22 cellular contexts compared by ENCODE assay signal in genomic region chr16:67052399-67052798, GRCh38. TPM values are rescaled to one million over a fixed set of nuclear protein-coding genes. Genes with fewer than 3 reads are reported as not detected.
DNase-seq lines count a peak whose midpoint lies in the region; ATAC-seq and TF ChIP-seq lines count a peak whose summit lies in the region.
"Had no signal": no experiment of that assay in that cellular context is flagged by ENCODE, and none has a peak within 500 bp of the region (broad histone marks: within the 10 kb centered on the region; RNA-seq: fewer than 3 reads in every experiment).

No MANE protein-coding gene starts in this region.

- no peaks in the 10 kb centered on the region for H3K27me3 ChIP-seq in OCI-LY1 (ENCODE audit: insufficient read depth, low read length)
- H3K27me3 ChIP-seq in smooth muscle cell (ENCODE audit: low read depth): no peaks in the 10 kb centered on the region
- H3K27me3 ChIP-seq: adrenal gland, brain microvascular endothelial cell, esophagus squamous epithelium, gastrocnemius medialis had no signal

- H3K9me3 Mint-ChIP-seq in activated naive CD4-positive, alpha-beta T cell treated with anti-CD3 and anti-CD28 coated beads, Interleukin-2, amount 10 ng/mL, durations not matched to agents 7 days and 5 days: no peaks in the 10 kb centered on the region
- no peaks in the 10 kb centered on the region for H3K9me3 Mint-ChIP-seq in activated naive CD8-positive, alpha-beta T cell treated with anti-CD3 and anti-CD28 coated beads, Interleukin-2, amount 50 U/mL, for 24 hours
- H3K9me3 Mint-ChIP-seq: stimulated activated memory B cell treated with anti-CD40 and anti-IgM and Interleukin-4, amounts not matched to agents 10 μg/mL and 1 μg/mL and 100 μg/mL, for 72 hours had no signal

- H3K79me2 ChIP-seq in OCI-LY1 (ENCODE audit: insufficient read depth, low read length) (peaks cover 16% of the 10 kb centered on the region), smooth muscle cell (ENCODE audit: low read depth) (peaks cover 59% of the 10 kb centered on the region)

- H3K27me3 Mint-ChIP-seq in activated naive CD4-positive, alpha-beta T cell treated with anti-CD3 and anti-CD28 coated beads, Interleukin-2, amount 10 ng/mL, durations not matched to agents 7 days and 5 days: no peaks in the 10 kb centered on the region
- no peaks in the 10 kb centered on the region for H3K27me3 Mint-ChIP-seq in activated naive CD8-positive, alpha-beta T cell treated with anti-CD3 and anti-CD28 coated beads, Interleukin-2, amount 50 U/mL, for 24 hours
- H3K27me3 Mint-ChIP-seq: stimulated activated memory B cell treated with anti-CD40 and anti-IgM and Interleukin-4, amounts not matched to agents 10 μg/mL and 1 μg/mL and 100 μg/mL, for 72 hours had no signal

- no peak overlapping the region; the same call in 1 of the 2 replicates for H3K9ac ChIP-seq in OCI-LY1 (ENCODE audit: low read length)
- no peak overlapping the region for H3K9ac ChIP-seq in smooth muscle cell (ENCODE audit: low read depth)

- H3K9me2 ChIP-seq in OCI-LY1 (ENCODE audit: low read depth, low read length): no peaks in the 10 kb centered on the region

- no peak overlapping the region for H2AFZ ChIP-seq in OCI-LY1 (ENCODE audit: low read length)
- H2AFZ ChIP-seq in smooth muscle cell (ENCODE audit: low read depth): no peak overlapping the region

- H3K4me3 ChIP-seq in OCI-LY1 (ENCODE audit: low read depth, low read length, poor library complexity, severe bottlenecking) (no peak overlapping the region), smooth muscle cell (no peak overlapping the region)
- H3K4me3 ChIP-seq: adrenal gland, esophagus squamous epithelium, gastrocnemius medialis, left ventricle myocardium inferior, prostate gland, SK-N-MC had no signal

- H3K9me3 ChIP-seq in OCI-LY1 (ENCODE audit: low read length) (no peaks in the 10 kb centered on the region), smooth muscle cell (replicated peaks; ENCODE audit: low read depth) (no peaks in the 10 kb centered on the region)
- H3K9me3 ChIP-seq: adrenal gland, esophagus squamous epithelium, gastrocnemius medialis, left ventricle myocardium inferior, prostate gland had no signal

- H3F3A ChIP-seq in OCI-LY1 (ENCODE audit: insufficient read depth, low read length) (no peaks in the 10 kb centered on the region), smooth muscle cell (ENCODE audit: low read depth) (peaks cover 25% of the 10 kb centered on the region)

- no peak for ATAC-seq in activated naive CD8-positive, alpha-beta T cell treated with anti-CD3 and anti-CD28 coated beads, Interleukin-2, amount 50 U/mL, for 24 hours
- no peak for ATAC-seq in HG02973 (IDR thresholded peaks at IDR 0.05; ENCODE audit: unreplicated experiment)
- ATAC-seq: gastrocnemius medialis; stimulated activated memory B cell treated with anti-CD40 and anti-IgM and Interleukin-4, amounts not matched to agents 10 μg/mL and 1 μg/mL and 100 μg/mL, for 72 hours had no signal

- H4K20me1 ChIP-seq in OCI-LY1 (ENCODE audit: insufficient read depth, low read length): no peaks in the 10 kb centered on the region
- H4K20me1 ChIP-seq in smooth muscle cell (ENCODE audit: low read depth): peaks cover 39% of the 10 kb centered on the region

- WGBS in smooth muscle cell (ENCODE audit: low lambda C conversion rate): 96% methylated on average over 1 of the region's 1 CpG

- H3K27ac ChIP-seq in OCI-LY1 (ENCODE audit: low read depth, low read length, poor library complexity, severe bottlenecking) (peak overlapping the region; percentile 66), smooth muscle cell (ENCODE audit: low read depth) (peak overlapping the region; percentile 91)
- H3K27ac ChIP-seq: adrenal gland, brain microvascular endothelial cell, esophagus squamous epithelium, gastrocnemius medialis, left ventricle myocardium inferior, prostate gland, SK-N-MC had no signal

- CTCF ChIA-PET in activated naive CD4-positive, alpha-beta T cell treated with anti-CD3 and anti-CD28 coated beads, Interleukin-2, amount 10 ng/mL, durations not matched to agents 7 days and 5 days (lab: Charles Lee): interaction anchor here (1.2 to 1.5 kb wide), 2 partner anchors 22 to 34 kb away, joined by 3 to 8 read pairs; no protein-coding TSS in a partner anchor

- H3K36me3 ChIP-seq in OCI-LY1 (ENCODE audit: insufficient read depth, low read length) (no peaks in the 10 kb centered on the region), smooth muscle cell (ENCODE audit: low read depth) (no peaks in the 10 kb centered on the region)
- H3K36me3 ChIP-seq: adrenal gland, brain microvascular endothelial cell, gastrocnemius medialis, prostate gland had no signal

- H3K4me1 Mint-ChIP-seq in activated naive CD4-positive, alpha-beta T cell treated with anti-CD3 and anti-CD28 coated beads, Interleukin-2, amount 10 ng/mL, durations not matched to agents 7 days and 5 days: peaks cover 49% of the 10 kb centered on the region
- peaks cover 45% of the 10 kb centered on the region for H3K4me1 Mint-ChIP-seq in activated naive CD8-positive, alpha-beta T cell treated with anti-CD3 and anti-CD28 coated beads, Interleukin-2, amount 50 U/mL, for 24 hours

- DNase-seq in activated naive CD4-positive, alpha-beta T cell treated with anti-CD3 and anti-CD28 coated beads, Interleukin-2, amount 10 ng/mL, durations not matched to agents 7 days and 5 days: no peak
- DNase-seq in activated naive CD4-positive, alpha-beta T cell treated with anti-CD3 and anti-CD28 coated beads, Interleukin-2, amount 50 U/mL, for 16 hours: no peak
- no peak for DNase-seq in activated naive CD8-positive, alpha-beta T cell treated with anti-CD3 and anti-CD28 coated beads, Interleukin-2, amount 50 U/mL, for 24 hours
- DNase-seq in smooth muscle cell (lab: John Stamatoyannopoulos, UW; ENCODE audit: unreplicated experiment) (no peak), NCI-H2029 (lab: John Stamatoyannopoulos, UW) (no peak)
- DNase-seq in stimulated activated naive CD4-positive, alpha-beta T cell (lab: John Stamatoyannopoulos, UW): no peak
- DNase-seq: activated CD4-positive, CD25-positive, alpha-beta regulatory T cell treated with anti-CD3 and anti-CD28 coated beads, Interleukin-2, amount 50 U/mL, for 72 hours; adrenal gland; brain microvascular endothelial cell; esophagus squamous epithelium; gastrocnemius medialis; hippocampal formation; left ventricle myocardium inferior; NCI-H146; NCI-H526 treated with DMSO at 0.1 percent for 48 hours; RPMI8226; stimulated activated CD4-positive, alpha-beta T cell treated with anti-CD3 and anti-CD28 coated beads, Interleukin-1b, Interleukin-23, amount 100 ng/mL, for 48 hours had no signal

- H3K4me2 ChIP-seq in OCI-LY1 (ENCODE audit: low read length) (peak overlapping the region; percentile 65; the same call in 1 of the 2 replicates), smooth muscle cell (no peak overlapping the region)

- peak overlapping the region; percentile 90 for H3K27ac Mint-ChIP-seq in activated naive CD4-positive, alpha-beta T cell treated with anti-CD3 and anti-CD28 coated beads, Interleukin-2, amount 10 ng/mL, durations not matched to agents 7 days and 5 days
- peak overlapping the region; percentile 80 for H3K27ac Mint-ChIP-seq in activated naive CD8-positive, alpha-beta T cell treated with anti-CD3 and anti-CD28 coated beads, Interleukin-2, amount 50 U/mL, for 24 hours

- peaks cover 27% of the 10 kb centered on the region for H3K36me3 Mint-ChIP-seq in activated naive CD4-positive, alpha-beta T cell treated with anti-CD3 and anti-CD28 coated beads, Interleukin-2, amount 10 ng/mL, durations not matched to agents 7 days and 5 days
- H3K36me3 Mint-ChIP-seq in activated naive CD8-positive, alpha-beta T cell treated with anti-CD3 and anti-CD28 coated beads, Interleukin-2, amount 50 U/mL, for 24 hours (ENCODE audit: low read depth): peaks cover 18% of the 10 kb centered on the region

- TF ChIP-seq CTCF in OCI-LY1 (IDR thresholded peaks at IDR 0.05; ENCODE audit: low read length): no peak
- TF ChIP-seq CTCF in smooth muscle cell (IDR thresholded peaks at IDR 0.05; ENCODE audit: borderline replicate concordance, insufficient read depth, poor library complexity, severe bottlenecking): no peak

- peaks cover 31% of the 10 kb centered on the region for H3K4me1 ChIP-seq in OCI-LY1 (ENCODE audit: insufficient read depth, low read length, severe bottlenecking)
- peaks cover 4% of the 10 kb centered on the region for H3K4me1 ChIP-seq in smooth muscle cell (ENCODE audit: low read depth)
- H3K4me1 ChIP-seq: left ventricle myocardium inferior, prostate gland had no signal

- H3K4me3 Mint-ChIP-seq in activated naive CD4-positive, alpha-beta T cell treated with anti-CD3 and anti-CD28 coated beads, Interleukin-2, amount 10 ng/mL, durations not matched to agents 7 days and 5 days: peak overlapping the region; percentile 52
- no peak overlapping the region for H3K4me3 Mint-ChIP-seq in activated naive CD8-positive, alpha-beta T cell treated with anti-CD3 and anti-CD28 coated beads, Interleukin-2, amount 50 U/mL, for 24 hours
- H3K4me3 Mint-ChIP-seq: stimulated activated memory B cell treated with anti-CD40 and anti-IgM and Interleukin-4, amounts not matched to agents 10 μg/mL and 1 μg/mL and 100 μg/mL, for 72 hours had no signal

RNA-seq across cellular contexts. Expression of gene CBFB, which starts 23.4 kb away (rescaled TPM):
- 41.1 and 53.9 TPM in 2 replicates for total RNA-seq in smooth muscle cell
- polyA plus RNA-seq in smooth muscle cell: 40.2 and 50.9 TPM in 2 replicates

RNA-seq across cellular contexts. Expression of gene PHAF1, which starts 57.3 kb away (rescaled TPM):
- 15.5 and 30.2 TPM in 2 replicates for total RNA-seq in smooth muscle cell
- polyA plus RNA-seq in smooth muscle cell: 15.5 and 24.5 TPM in 2 replicates
